In the genomic region with DNA sequence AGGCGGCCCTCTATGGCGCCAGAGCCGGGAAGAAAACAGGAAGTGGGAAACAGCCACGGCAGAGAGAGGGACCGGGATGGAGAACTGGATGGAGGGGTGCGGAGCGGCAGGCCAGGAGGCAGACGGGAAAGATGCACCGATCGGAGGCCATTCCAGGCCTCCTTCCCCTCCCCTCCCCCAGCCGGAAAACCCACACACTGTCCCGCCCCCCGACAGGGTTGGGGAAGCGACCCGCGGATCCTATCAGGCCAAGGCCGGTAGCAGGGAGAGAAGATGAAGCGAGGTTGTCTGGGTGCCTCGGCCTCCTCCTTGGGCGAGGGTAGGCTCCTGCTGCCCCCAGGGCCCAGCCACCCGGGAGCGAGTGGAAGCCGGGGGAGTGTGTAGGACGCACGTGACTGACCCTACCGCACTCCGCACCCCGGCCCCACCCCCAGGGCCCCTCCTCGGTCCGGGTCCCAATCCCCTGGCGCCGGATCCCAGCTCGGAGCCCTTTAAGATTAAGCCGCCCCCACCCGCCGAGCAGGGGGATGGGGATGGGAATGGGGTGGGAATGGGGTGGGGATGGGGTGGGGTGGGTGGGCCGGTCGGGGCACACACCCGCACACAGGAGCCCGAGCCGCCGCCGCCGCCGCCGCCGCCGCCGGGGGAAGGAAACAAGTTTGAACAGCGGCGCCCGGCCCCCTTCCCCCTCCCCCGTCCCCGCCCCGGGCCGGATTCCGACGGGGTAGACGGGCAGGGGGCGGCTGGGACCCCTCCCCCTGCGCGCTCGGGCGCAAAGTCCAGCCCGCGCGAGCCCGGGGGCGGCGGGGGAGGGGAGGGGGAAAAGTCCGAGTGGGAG, we compare ENCODE assay signal across 8 cellular contexts. TPM values are rescaled to one million over a fixed set of nuclear protein-coding genes. Genes with fewer than 3 reads are reported as not detected.
DNase-seq lines count a peak whose midpoint lies in the region; ATAC-seq and TF ChIP-seq lines count a peak whose summit lies in the region.

No MANE protein-coding gene starts in this region.

- H3K36me3 Mint-ChIP-seq in activated naive CD8-positive, alpha-beta T cell treated with anti-CD3 and anti-CD28 coated beads, Interleukin-2, amount 10 ng/mL, durations not matched to agents 7 days and 5 days, result no peaks in the 10 kb centered on the region

- H3K4me3 Mint-ChIP-seq in activated naive CD8-positive, alpha-beta T cell treated with anti-CD3 and anti-CD28 coated beads, Interleukin-2, amount 10 ng/mL, durations not matched to agents 7 days and 5 days, result peak overlapping the region; percentile 91

- peaks cover 12 to 69% (median 48%) of the 10 kb centered on the region in 12 donors for H3K4me1 ChIP-seq in heart left ventricle

- ATAC-seq in HG03442 (IDR thresholded peaks at IDR 0.05; ENCODE audit: unreplicated experiment) (peak; percentile 7), heart left ventricle (peak; percentile 1 to 8 (median 4)), HG03571 (IDR thresholded peaks at IDR 0.05; ENCODE audit: unreplicated experiment) (no peak)
- peak; percentile 21 for ATAC-seq in activated naive CD8-positive, alpha-beta T cell treated with anti-CD3 and anti-CD28 coated beads, Interleukin-2, amount 10 ng/mL, durations not matched to agents 7 days and 5 days (ENCODE audit: low read depth)

- H3K27ac ChIP-seq in SK-N-MC, result peak overlapping the region; percentile 91
- peak overlapping the region; percentile 94 to 100 (median 99) for H3K27ac ChIP-seq in heart left ventricle

- no peaks in the 10 kb centered on the region for H3K9me3 Mint-ChIP-seq in activated naive CD8-positive, alpha-beta T cell treated with anti-CD3 and anti-CD28 coated beads, Interleukin-2, amount 10 ng/mL, durations not matched to agents 7 days and 5 days

- intact Hi-C loops in heart left ventricle (cut with DNase I) (loop anchor here in 4 of 10 donors (1.0 to 2.0 kb wide), 4 partner anchors 15 to 31 kb away; a partner anchor contains a TSS), posterior cingulate gyrus (cut with DNase I) (loop anchor here (2.0 kb wide), 1 partner anchor 27 kb away; no protein-coding TSS in a partner anchor)

- peak overlapping the region; percentile 91 for H3K27ac Mint-ChIP-seq in activated naive CD8-positive, alpha-beta T cell treated with anti-CD3 and anti-CD28 coated beads, Interleukin-2, amount 10 ng/mL, durations not matched to agents 7 days and 5 days

- no peaks in the 10 kb centered on the region for H3K27me3 ChIP-seq in heart left ventricle

- peaks cover 18% of the 10 kb centered on the region for H3K36me3 ChIP-seq in SK-N-MC (ENCODE audit: insufficient read depth, low read length)
- H3K36me3 ChIP-seq in heart left ventricle, result peaks cover 0 to 20% (median 15%) of the 10 kb centered on the region in 9 donors

- DNase-seq in GM12865 (ENCODE audit: low read depth), result peak; percentile 65
- DNase-seq in SK-N-MC (ENCODE audit: low read depth, low spot score), result no peak
- peak; percentile 79 for DNase-seq in activated naive CD8-positive, alpha-beta T cell treated with anti-CD3 and anti-CD28 coated beads, Interleukin-2, amount 10 ng/mL, durations not matched to agents 7 days and 5 days
- peak; percentile 59 to 79 (median 71) for DNase-seq in heart left ventricle
- peak in 6 of 10 donors; percentile 40 to 90 (median 53) for DNase-seq in posterior cingulate gyrus
- DNase-seq in NCI-H1105 (lab: John Stamatoyannopoulos, UW), result no peak

- TF ChIP-seq POLR2A in heart left ventricle (IDR thresholded peaks at IDR 0.05), result no peak

- no peaks in the 10 kb centered on the region for H3K9me3 ChIP-seq in SK-N-MC (ENCODE audit: low read depth, low read length)
- H3K9me3 ChIP-seq in heart left ventricle, result no peaks in the 10 kb centered on the region

- H3K4me3 ChIP-seq in GM12865 (ENCODE audit: low read depth, low read length) (peak overlapping the region; percentile 100), SK-N-MC (peak overlapping the region; percentile 98), heart left ventricle (peak overlapping the region; percentile 74 to 100 (median 94))

- POLR2A ChIA-PET in activated naive CD8-positive, alpha-beta T cell treated with anti-CD3 and anti-CD28 coated beads, Interleukin-2, amount 10 ng/mL, durations not matched to agents 7 days and 5 days (lab: Charles Lee), result interaction anchor here (0.5 kb wide), 2 partner anchors 30 to 51 kb away, joined by 4 to 5 read pairs; no protein-coding TSS in a partner anchor

- TF ChIP-seq CTCF in GM12865 (IDR thresholded peaks at IDR 0.05; ENCODE audit: insufficient read depth, low read depth, low read length, missing control alignments), result no peak
- TF ChIP-seq CTCF in heart left ventricle (IDR thresholded peaks at IDR 0.05), result no peak

- peak overlapping the region; percentile 96 for H3K9ac ChIP-seq in SK-N-MC (ENCODE audit: insufficient read length)

- H3K4me1 Mint-ChIP-seq in activated naive CD8-positive, alpha-beta T cell treated with anti-CD3 and anti-CD28 coated beads, Interleukin-2, amount 10 ng/mL, durations not matched to agents 7 days and 5 days, result peaks cover 31% of the 10 kb centered on the region

- peaks cover 8% of the 10 kb centered on the region for H3K27me3 Mint-ChIP-seq in activated naive CD8-positive, alpha-beta T cell treated with anti-CD3 and anti-CD28 coated beads, Interleukin-2, amount 10 ng/mL, durations not matched to agents 7 days and 5 days

- WGBS in heart left ventricle, 4 donors, result 0 to 1% (median 1%) methylated on average over 17 to 69 of the region's 71 CpGs

RNA-seq across cellular contexts. Expression of a gene that starts 1.5 kb away (rescaled TPM):
- total RNA-seq in activated naive CD8-positive, alpha-beta T cell treated with anti-CD3 and anti-CD28 coated beads, Interleukin-2, amount 10 ng/mL, durations not matched to agents 7 days and 5 days, result 10 to 100 TPM; 51.1 to 57.5 TPM
- total RNA-seq in heart left ventricle, result 10 to 100 TPM; 26.1 to 49.7 (median 35.5) TPM
- 10 to 100 TPM; 31.9 to 45.4 TPM for polyA plus RNA-seq in heart left ventricle

RNA-seq across cellular contexts. Expression of a gene that starts 11.1 kb away (rescaled TPM):
- total RNA-seq in activated naive CD8-positive, alpha-beta T cell treated with anti-CD3 and anti-CD28 coated beads, Interleukin-2, amount 10 ng/mL, durations not matched to agents 7 days and 5 days, result 10 to 100 TPM; 41.0 to 42.2 TPM
- total RNA-seq in heart left ventricle, result 10 to 100 TPM; 22.5 to 46.9 (median 36.8) TPM
- 10 to 100 TPM; 51.6 to 76.5 TPM for polyA plus RNA-seq in heart left ventricle

RNA-seq across cellular contexts. Expression of a gene that starts 15.6 kb away (rescaled TPM):
- 10 to 100 TPM; 84.4 to 92.2 TPM for total RNA-seq in activated naive CD8-positive, alpha-beta T cell treated with anti-CD3 and anti-CD28 coated beads, Interleukin-2, amount 10 ng/mL, durations not matched to agents 7 days and 5 days
- total RNA-seq in heart left ventricle, result 10 to 100 TPM; 25.5 to 54.8 (median 35.8) TPM
- polyA plus RNA-seq in heart left ventricle, result 10 to 100 TPM; 27.1 to 27.5 TPM

RNA-seq across cellular contexts. Expression of a gene that starts 33.4 kb away (rescaled TPM):
- total RNA-seq in activated naive CD8-positive, alpha-beta T cell treated with anti-CD3 and anti-CD28 coated beads, Interleukin-2, amount 10 ng/mL, durations not matched to agents 7 days and 5 days, result 10 to 100 TPM; 19.6 to 20.6 TPM
- 1 to 10 TPM; 3.9 to 7.2 (median 5.8) TPM for total RNA-seq in heart left ventricle
- 1 to 10 TPM; 3.3 to 5.4 TPM for polyA plus RNA-seq in heart left ventricle

RNA-seq across cellular contexts. Expression of a gene that starts 36.0 kb away (rescaled TPM):
- 10 to 100 TPM; 41.3 to 42.2 TPM for total RNA-seq in activated naive CD8-positive, alpha-beta T cell treated with anti-CD3 and anti-CD28 coated beads, Interleukin-2, amount 10 ng/mL, durations not matched to agents 7 days and 5 days
- total RNA-seq in heart left ventricle, result 10 to 100 TPM; 11.1 to 24.1 (median 17.2) TPM
- polyA plus RNA-seq in heart left ventricle, result 10 to 100 TPM; 12.6 to 18.3 TPM

Comparison
In these comparisons a context has a peak if more than half of its experiments do, and no peak if none do; other contexts are left out.
1. DNase-seq: peak in GM12865 (single experiment), activated naive CD8-positive, alpha-beta T cell treated with anti-CD3 and anti-CD28 coated beads, Interleukin-2, amount 10 ng/mL, durations not matched to agents 7 days and 5 days (single experiment), heart left ventricle (5 of 5) and posterior cingulate gyrus (6 of 10); none in SK-N-MC (single experiment) and NCI-H1105 (single experiment).
2. Peak in every context shown above with its lines, with median percentiles within 50 percentile points of each other: H3K4me3 ChIP-seq.